ENCODE assay signal across 1 cellular context in the genomic region with DNA sequence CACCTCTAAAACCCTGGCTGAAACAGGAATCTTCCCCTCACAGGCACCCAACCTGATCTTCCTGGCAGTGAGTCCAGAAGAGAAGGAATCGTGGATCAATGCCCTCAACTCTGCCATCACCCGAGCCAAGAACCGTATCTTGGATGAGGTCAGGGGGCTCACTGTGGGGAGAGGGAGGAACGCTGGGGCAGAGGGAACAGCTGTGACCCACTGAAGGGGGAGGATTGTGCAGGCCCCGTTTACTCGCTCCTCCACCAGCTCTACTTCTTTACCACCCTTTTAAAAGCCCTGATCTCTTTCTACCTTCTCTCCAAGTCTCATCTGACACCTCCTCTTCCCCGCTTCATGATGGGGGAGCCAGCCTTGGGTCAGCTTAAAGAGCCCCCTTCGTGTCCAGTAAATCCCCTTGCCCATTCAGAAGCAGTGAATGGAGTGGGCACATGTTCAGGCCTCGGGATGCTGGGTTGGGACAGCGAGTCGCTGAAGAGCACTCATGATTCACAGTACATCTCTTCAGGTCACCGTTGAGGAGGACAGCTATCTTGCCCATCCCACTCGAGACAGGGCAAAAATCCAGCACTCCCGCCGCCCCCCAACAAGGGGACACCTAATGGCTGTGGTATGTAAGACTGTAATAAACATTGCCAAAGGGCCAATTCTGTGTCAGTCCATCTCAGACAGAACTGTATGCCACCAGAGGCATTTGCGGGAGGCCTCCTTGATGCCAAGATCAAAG.
TF ChIP-seq lines count a peak whose summit lies in the region.

No MANE protein-coding gene starts in this region.

TF ChIP-seq in GM23338, 12 proteins besides CTCF, POLR2A, EP300 and RAD21:
- TF ChIP-seq EZH2phosphoT487 (IDR thresholded peaks at IDR 0.05; ENCODE audit: unreplicated experiment) (no peak), EZH2 (IDR thresholded peaks at IDR 0.05; ENCODE audit: low read depth, unreplicated experiment) (no peak), ZNF114 (CRISPR knock-in tag; IDR thresholded peaks at IDR 0.05) (no peak), CREB1 (CRISPR knock-in tag; IDR thresholded peaks at IDR 0.05; ENCODE audit: low read depth) (no peak), STAT1 (IDR thresholded peaks at IDR 0.05; ENCODE audit: unreplicated experiment) (no peak), JUNB (IDR thresholded peaks at IDR 0.05; ENCODE audit: unreplicated experiment) (no peak), ZNF331 (CRISPR knock-in tag; IDR thresholded peaks at IDR 0.05; ENCODE audit: low read depth) (no peak), NANOG (IDR thresholded peaks at IDR 0.05; ENCODE audit: borderline replicate concordance) (no peak), POLR2AphosphoS5 (IDR thresholded peaks at IDR 0.05; ENCODE audit: low read depth) (no peak)
- TF ChIP-seq, protein P1, sequence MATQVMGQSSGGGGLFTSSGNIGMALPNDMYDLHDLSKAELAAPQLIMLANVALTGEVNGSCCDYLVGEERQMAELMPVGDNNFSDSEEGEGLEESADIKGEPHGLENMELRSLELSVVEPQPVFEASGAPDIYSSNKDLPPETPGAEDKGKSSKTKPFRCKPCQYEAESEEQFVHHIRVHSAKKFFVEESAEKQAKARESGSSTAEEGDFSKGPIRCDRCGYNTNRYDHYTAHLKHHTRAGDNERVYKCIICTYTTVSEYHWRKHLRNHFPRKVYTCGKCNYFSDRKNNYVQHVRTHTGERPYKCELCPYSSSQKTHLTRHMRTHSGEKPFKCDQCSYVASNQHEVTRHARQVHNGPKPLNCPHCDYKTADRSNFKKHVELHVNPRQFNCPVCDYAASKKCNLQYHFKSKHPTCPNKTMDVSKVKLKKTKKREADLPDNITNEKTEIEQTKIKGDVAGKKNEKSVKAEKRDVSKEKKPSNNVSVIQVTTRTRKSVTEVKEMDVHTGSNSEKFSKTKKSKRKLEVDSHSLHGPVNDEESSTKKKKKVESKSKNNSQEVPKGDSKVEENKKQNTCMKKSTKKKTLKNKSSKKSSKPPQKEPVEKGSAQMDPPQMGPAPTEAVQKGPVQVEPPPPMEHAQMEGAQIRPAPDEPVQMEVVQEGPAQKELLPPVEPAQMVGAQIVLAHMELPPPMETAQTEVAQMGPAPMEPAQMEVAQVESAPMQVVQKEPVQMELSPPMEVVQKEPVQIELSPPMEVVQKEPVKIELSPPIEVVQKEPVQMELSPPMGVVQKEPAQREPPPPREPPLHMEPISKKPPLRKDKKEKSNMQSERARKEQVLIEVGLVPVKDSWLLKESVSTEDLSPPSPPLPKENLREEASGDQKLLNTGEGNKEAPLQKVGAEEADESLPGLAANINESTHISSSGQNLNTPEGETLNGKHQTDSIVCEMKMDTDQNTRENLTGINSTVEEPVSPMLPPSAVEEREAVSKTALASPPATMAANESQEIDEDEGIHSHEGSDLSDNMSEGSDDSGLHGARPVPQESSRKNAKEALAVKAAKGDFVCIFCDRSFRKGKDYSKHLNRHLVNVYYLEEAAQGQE (IDR thresholded peaks at IDR 0.05; ENCODE audit: unreplicated experiment) = no peak
- TF ChIP-seq, protein P2, sequence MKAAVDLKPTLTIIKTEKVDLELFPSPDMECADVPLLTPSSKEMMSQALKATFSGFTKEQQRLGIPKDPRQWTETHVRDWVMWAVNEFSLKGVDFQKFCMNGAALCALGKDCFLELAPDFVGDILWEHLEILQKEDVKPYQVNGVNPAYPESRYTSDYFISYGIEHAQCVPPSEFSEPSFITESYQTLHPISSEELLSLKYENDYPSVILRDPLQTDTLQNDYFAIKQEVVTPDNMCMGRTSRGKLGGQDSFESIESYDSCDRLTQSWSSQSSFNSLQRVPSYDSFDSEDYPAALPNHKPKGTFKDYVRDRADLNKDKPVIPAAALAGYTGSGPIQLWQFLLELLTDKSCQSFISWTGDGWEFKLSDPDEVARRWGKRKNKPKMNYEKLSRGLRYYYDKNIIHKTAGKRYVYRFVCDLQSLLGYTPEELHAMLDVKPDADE (IDR thresholded peaks at IDR 0.05) = no peak
- TF ChIP-seq, protein P3, sequence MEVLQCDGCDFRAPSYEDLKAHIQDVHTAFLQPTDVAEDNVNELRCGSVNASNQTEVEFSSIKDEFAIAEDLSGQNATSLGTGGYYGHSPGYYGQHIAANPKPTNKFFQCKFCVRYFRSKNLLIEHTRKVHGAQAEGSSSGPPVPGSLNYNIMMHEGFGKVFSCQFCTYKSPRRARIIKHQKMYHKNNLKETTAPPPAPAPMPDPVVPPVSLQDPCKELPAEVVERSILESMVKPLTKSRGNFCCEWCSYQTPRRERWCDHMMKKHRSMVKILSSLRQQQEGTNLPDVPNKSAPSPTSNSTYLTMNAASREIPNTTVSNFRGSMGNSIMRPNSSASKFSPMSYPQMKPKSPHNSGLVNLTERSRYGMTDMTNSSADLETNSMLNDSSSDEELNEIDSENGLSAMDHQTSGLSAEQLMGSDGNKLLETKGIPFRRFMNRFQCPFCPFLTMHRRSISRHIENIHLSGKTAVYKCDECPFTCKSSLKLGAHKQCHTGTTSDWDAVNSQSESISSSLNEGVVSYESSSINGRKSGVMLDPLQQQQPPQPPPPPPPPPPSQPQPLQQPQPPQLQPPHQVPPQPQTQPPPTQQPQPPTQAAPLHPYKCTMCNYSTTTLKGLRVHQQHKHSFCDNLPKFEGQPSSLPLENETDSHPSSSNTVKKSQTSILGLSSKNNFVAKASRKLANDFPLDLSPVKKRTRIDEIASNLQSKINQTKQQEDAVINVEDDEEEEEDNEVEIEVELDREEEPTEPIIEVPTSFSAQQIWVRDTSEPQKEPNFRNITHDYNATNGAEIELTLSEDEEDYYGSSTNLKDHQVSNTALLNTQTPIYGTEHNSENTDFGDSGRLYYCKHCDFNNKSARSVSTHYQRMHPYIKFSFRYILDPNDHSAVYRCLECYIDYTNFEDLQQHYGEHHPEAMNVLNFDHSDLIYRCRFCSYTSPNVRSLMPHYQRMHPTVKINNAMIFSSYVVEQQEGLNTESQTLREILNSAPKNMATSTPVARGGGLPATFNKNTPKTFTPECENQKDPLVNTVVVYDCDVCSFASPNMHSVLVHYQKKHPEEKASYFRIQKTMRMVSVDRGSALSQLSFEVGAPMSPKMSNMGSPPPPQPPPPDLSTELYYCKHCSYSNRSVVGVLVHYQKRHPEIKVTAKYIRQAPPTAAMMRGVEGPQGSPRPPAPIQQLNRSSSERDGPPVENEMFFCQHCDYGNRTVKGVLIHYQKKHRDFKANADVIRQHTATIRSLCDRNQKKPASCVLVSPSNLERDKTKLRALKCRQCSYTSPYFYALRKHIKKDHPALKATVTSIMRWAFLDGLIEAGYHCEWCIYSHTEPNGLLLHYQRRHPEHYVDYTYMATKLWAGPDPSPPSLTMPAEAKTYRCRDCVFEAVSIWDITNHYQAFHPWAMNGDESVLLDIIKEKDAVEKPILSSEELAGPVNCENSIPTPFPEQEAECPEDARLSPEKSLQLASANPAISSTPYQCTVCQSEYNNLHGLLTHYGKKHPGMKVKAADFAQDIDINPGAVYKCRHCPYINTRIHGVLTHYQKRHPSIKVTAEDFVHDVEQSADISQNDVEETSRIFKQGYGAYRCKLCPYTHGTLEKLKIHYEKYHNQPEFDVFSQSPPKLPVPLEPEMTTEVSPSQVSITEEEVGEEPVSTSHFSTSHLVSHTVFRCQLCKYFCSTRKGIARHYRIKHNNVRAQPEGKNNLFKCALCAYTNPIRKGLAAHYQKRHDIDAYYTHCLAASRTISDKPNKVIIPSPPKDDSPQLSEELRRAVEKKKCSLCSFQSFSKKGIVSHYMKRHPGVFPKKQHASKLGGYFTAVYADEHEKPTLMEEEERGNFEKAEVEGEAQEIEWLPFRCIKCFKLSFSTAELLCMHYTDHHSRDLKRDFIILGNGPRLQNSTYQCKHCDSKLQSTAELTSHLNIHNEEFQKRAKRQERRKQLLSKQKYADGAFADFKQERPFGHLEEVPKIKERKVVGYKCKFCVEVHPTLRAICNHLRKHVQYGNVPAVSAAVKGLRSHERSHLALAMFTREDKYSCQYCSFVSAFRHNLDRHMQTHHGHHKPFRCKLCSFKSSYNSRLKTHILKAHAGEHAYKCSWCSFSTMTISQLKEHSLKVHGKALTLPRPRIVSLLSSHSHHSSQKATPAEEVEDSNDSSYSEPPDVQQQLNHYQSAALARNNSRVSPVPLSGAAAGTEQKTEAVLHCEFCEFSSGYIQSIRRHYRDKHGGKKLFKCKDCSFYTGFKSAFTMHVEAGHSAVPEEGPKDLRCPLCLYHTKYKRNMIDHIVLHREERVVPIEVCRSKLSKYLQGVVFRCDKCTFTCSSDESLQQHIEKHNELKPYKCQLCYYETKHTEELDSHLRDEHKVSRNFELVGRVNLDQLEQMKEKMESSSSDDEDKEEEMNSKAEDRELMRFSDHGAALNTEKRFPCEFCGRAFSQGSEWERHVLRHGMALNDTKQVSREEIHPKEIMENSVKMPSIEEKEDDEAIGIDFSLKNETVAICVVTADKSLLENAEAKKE (CRISPR knock-in tag; IDR thresholded peaks at IDR 0.05) = no peak
